ENCODE assay signal across 11 cellular contexts in genomic region chr7:22584179-22584578, GRCh38.
DNase-seq lines count a peak whose midpoint lies in the region; ATAC-seq and TF ChIP-seq lines count a peak whose summit lies in the region.
"Had no signal": no experiment of that assay in that cellular context is flagged by ENCODE, and none has a peak within 500 bp of the region (broad histone marks: within the 10 kb centered on the region; RNA-seq: fewer than 3 reads in every experiment).

No MANE protein-coding gene starts in this region.

- H3K9ac ChIP-seq in OCI-LY3 (ENCODE audit: low read length) (no peak overlapping the region), skeletal muscle tissue (ENCODE audit: low read depth in 1 of 3, low read length in 3 of 3) (peak overlapping the region in 2 of 3 donors; percentile 0 to 16)

- H3K79me2 ChIP-seq in OCI-LY3 (ENCODE audit: low read length) = peaks cover 71% of the 10 kb centered on the region

- H3K4me2 ChIP-seq in OCI-LY3 (ENCODE audit: low read length) = 0 out of 2 replicates have a peak overlapping the region, but pooled peaks have one; percentile 3

- H3K27ac ChIP-seq in OCI-LY3 (ENCODE audit: low read length) = no peak overlapping the region
- H3K27ac ChIP-seq in skeletal muscle tissue (ENCODE audit: low read depth, low read length) = no peak overlapping the region
- H3K27ac ChIP-seq: 22Rv1 had no signal

- H3K4me3 ChIP-seq in OCI-LY3 (ENCODE audit: low read length) (no peak overlapping the region), skeletal muscle tissue (ENCODE audit: low read length in 3 of 3) (no peak overlapping the region)

- H3K4me1 ChIP-seq in OCI-LY3 (ENCODE audit: low read length) (peaks cover 52% of the 10 kb centered on the region), skeletal muscle tissue (ENCODE audit: control insufficient read depth in 3 of 3, insufficient read depth in 3 of 3, low read length in 3 of 3) (peaks cover 13 to 34% (median 33%) of the 10 kb centered on the region in 3 donors)

- H2AFZ ChIP-seq in OCI-LY3 (ENCODE audit: low read depth, low read length) = no peak overlapping the region

- ATAC-seq in HG02852 (IDR thresholded peaks at IDR 0.05; ENCODE audit: unreplicated experiment) = peak; percentile 82

- H3K9me3 ChIP-seq in OCI-LY3 (ENCODE audit: insufficient read depth, low read length) = no peaks in the 10 kb centered on the region
- H3K9me3 ChIP-seq in skeletal muscle tissue (ENCODE audit: control insufficient read depth in 3 of 3, low read length in 3 of 3) = no peaks in the 10 kb centered on the region

- TF ChIP-seq CTCF in OCI-LY3 (IDR thresholded peaks at IDR 0.05; ENCODE audit: low read depth, low read length) = no peak

- DNase-seq in DMS53 (lab: John Stamatoyannopoulos, UW) (peak; percentile 49), DMS53 treated with DMSO at 0.1 percent for 48 hours (lab: John Stamatoyannopoulos, UW; ENCODE audit: unreplicated experiment) (no peak), NCI-H1694 (lab: John Stamatoyannopoulos, UW) (no peak), NCI-H1930 (lab: John Stamatoyannopoulos, UW) (no peak), nucleus accumbens (lab: John Stamatoyannopoulos, UW) (no peak)
- DNase-seq: activated CD8-positive, alpha-beta memory T cell treated with anti-CD3 and anti-CD28 coated beads, Interleukin-2, amount 50 U/mL, for 4 hours; NCI-H748 treated with DMSO at 0.1 percent for 48 hours had no signal

- H3K27me3 ChIP-seq in OCI-LY3 (ENCODE audit: low read depth, low read length) = no peaks in the 10 kb centered on the region
- H3K27me3 ChIP-seq in skeletal muscle tissue (ENCODE audit: control insufficient read depth in 3 of 3, insufficient read depth in 3 of 3, low read length in 3 of 3) = no peaks in the 10 kb centered on the region

- peaks cover 43% of the 10 kb centered on the region for H3K36me3 ChIP-seq in OCI-LY3 (replicated peaks; ENCODE audit: low read depth, low read length)
- no peaks in the 10 kb centered on the region for H3K36me3 ChIP-seq in skeletal muscle tissue (ENCODE audit: control insufficient read depth in 3 of 3, insufficient read depth in 3 of 3, low read length in 3 of 3)

- peaks cover 83% of the 10 kb centered on the region for H4K20me1 ChIP-seq in OCI-LY3 (ENCODE audit: insufficient read depth, low read length)
